8 cellular contexts compared by ENCODE assay signal in genomic region chr10:46223064-46223480, GRCh38.
DNase-seq lines count a peak whose midpoint lies in the region; ATAC-seq and TF ChIP-seq lines count a peak whose summit lies in the region.
"Had no signal": no experiment of that assay in that cellular context is flagged by ENCODE, and none has a peak within 500 bp of the region (broad histone marks: within the 10 kb centered on the region; RNA-seq: fewer than 3 reads in every experiment).

No MANE protein-coding gene starts in this region.

- no peaks in the 10 kb centered on the region for H3K9me2 ChIP-seq in DOHH2 (replicated peaks; ENCODE audit: control insufficient read depth, low read length)

- peak; percentile 31 for DNase-seq in HT-29 (ENCODE audit: low spot score)
- DNase-seq in retinal pigment epithelial cell (ENCODE audit: low read depth), result no peak

- peaks cover 2% of the 10 kb centered on the region for H3K4me1 Mint-ChIP-seq in activated T-helper 17 cell treated with anti-CD3 and anti-CD28 coated beads, Interleukin-2, amount 50 U/mL, for 72 hours

- H3K9me3 ChIP-seq in DOHH2 (ENCODE audit: control insufficient read depth, insufficient read depth, low read length), result no peaks in the 10 kb centered on the region; the same call in 1 of the 2 replicates

- H3K4me2 ChIP-seq in DOHH2 (ENCODE audit: low read length), result no peak overlapping the region

- peak; percentile 35 for ATAC-seq in activated T-helper 17 cell treated with anti-CD3 and anti-CD28 coated beads, Interleukin-2, amount 50 U/mL, for 72 hours (replicated peaks)
- no peak for ATAC-seq in GM19463 (IDR thresholded peaks at IDR 0.05; ENCODE audit: unreplicated experiment)
- no peak for ATAC-seq in GM21447 (IDR thresholded peaks at IDR 0.05; ENCODE audit: unreplicated experiment)
- ATAC-seq in GM21390 (IDR thresholded peaks at IDR 0.05; ENCODE audit: unreplicated experiment), result no peak

- no peaks in the 10 kb centered on the region for H3K9me3 Mint-ChIP-seq in activated T-helper 17 cell treated with anti-CD3 and anti-CD28 coated beads, Interleukin-2, amount 50 U/mL, for 72 hours
- H3K9me3 Mint-ChIP-seq: T-helper 1 cell treated with Interleukin-12 subunit alpha and Interleukin-12 subunit beta and Interleukin-4 antibody, amounts not matched to agents 30 μg/mL and 1 μg/mL, for 36 hours had no signal

- no peaks in the 10 kb centered on the region for H4K20me1 ChIP-seq in DOHH2 (ENCODE audit: control insufficient read depth, insufficient read depth, low read depth, low read length)

- H3K36me3 Mint-ChIP-seq in activated T-helper 17 cell treated with anti-CD3 and anti-CD28 coated beads, Interleukin-2, amount 50 U/mL, for 72 hours (ENCODE audit: low read depth), result peaks cover 9% of the 10 kb centered on the region

- H3K4me3 ChIP-seq in DOHH2 (ENCODE audit: low read length), result no peak overlapping the region
- no peak overlapping the region for H3K4me3 ChIP-seq in retinal pigment epithelial cell (ENCODE audit: low read length)

- H3K4me3 Mint-ChIP-seq in activated T-helper 17 cell treated with anti-CD3 and anti-CD28 coated beads, Interleukin-2, amount 50 U/mL, for 72 hours, result no peak overlapping the region
- H3K4me3 Mint-ChIP-seq: T-helper 1 cell treated with Interleukin-12 subunit alpha and Interleukin-12 subunit beta and Interleukin-4 antibody, amounts not matched to agents 30 μg/mL and 1 μg/mL, for 36 hours had no signal

- peak overlapping the region; percentile 34 for H3K27ac Mint-ChIP-seq in activated T-helper 17 cell treated with anti-CD3 and anti-CD28 coated beads, Interleukin-2, amount 50 U/mL, for 72 hours
- H3K27ac Mint-ChIP-seq: T-helper 1 cell treated with Interleukin-12 subunit alpha and Interleukin-12 subunit beta and Interleukin-4 antibody, amounts not matched to agents 30 μg/mL and 1 μg/mL, for 36 hours had no signal

- no peaks in the 10 kb centered on the region for H3K4me1 ChIP-seq in DOHH2 (ENCODE audit: control insufficient read depth, low read length)

- H3K79me2 ChIP-seq in DOHH2 (ENCODE audit: control insufficient read depth, low read length), result no peaks in the 10 kb centered on the region

- H3K27me3 Mint-ChIP-seq in activated T-helper 17 cell treated with anti-CD3 and anti-CD28 coated beads, Interleukin-2, amount 50 U/mL, for 72 hours, result no peaks in the 10 kb centered on the region

- H3K36me3 ChIP-seq in DOHH2 (ENCODE audit: control insufficient read depth, low read length), result peaks cover 3% of the 10 kb centered on the region; the same call in 1 of the 2 replicates

- no peak overlapping the region for H3K27ac ChIP-seq in DOHH2 (ENCODE audit: low read depth, low read length)

- H3K27me3 ChIP-seq in DOHH2 (ENCODE audit: control insufficient read depth, low read length), result no peaks in the 10 kb centered on the region

- TF ChIP-seq CTCF in DOHH2 (IDR thresholded peaks at IDR 0.05; ENCODE audit: low read depth, low read length, poor library complexity, severe bottlenecking), result peak; percentile 74
- TF ChIP-seq CTCF in retinal pigment epithelial cell (conservative IDR thresholded peaks at IDR 0.05; ENCODE audit: low read depth, low read length), result peak; percentile 22

- no peaks in the 10 kb centered on the region for H3F3A ChIP-seq in DOHH2 (ENCODE audit: control insufficient read depth, insufficient read depth)
